1 cellular context compared by ENCODE assay signal in the genomic region with DNA sequence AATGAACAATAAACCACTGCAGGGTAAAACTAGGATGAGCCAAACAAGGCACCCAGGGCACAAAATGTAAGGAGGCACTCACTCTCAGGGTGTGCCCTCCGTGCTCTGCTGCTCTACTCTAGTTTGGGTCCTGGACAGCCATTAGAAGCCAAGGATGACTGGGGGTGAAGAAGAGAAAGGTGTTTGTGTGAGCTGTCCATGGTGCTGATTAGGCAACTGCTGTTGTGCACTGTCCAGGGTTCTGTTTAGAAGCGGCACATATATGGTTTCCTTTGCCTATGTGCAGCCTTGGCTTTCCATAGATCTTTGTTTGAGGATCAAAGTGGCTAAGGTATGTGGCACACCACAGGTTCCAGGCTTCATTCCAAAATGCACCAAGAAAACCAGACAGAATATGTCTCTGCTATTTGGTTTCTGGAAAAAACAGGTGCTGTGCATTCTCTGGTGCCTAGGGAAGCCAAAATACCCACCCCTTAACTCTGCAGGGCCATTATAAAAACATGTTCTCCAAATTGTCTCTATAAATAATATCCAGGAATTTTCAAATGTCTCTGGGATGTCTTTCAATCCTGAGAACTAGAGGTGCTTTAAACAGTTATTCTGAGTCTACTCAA.
TF ChIP-seq lines count a peak whose summit lies in the region.

No MANE protein-coding gene starts in this region.

TF ChIP-seq in A549, 52 proteins besides CTCF, POLR2A, EP300 and RAD21 (continued from another document):
- TF ChIP-seq, protein P1, sequence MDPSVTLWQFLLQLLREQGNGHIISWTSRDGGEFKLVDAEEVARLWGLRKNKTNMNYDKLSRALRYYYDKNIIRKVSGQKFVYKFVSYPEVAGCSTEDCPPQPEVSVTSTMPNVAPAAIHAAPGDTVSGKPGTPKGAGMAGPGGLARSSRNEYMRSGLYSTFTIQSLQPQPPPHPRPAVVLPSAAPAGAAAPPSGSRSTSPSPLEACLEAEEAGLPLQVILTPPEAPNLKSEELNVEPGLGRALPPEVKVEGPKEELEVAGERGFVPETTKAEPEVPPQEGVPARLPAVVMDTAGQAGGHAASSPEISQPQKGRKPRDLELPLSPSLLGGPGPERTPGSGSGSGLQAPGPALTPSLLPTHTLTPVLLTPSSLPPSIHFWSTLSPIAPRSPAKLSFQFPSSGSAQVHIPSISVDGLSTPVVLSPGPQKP (IDR thresholded peaks at IDR 0.05; ENCODE audit: low read depth, low read length) = no peak
